Comparison of ENCODE assay signal across 8 cellular contexts in genomic region chr10:79241629-79241989, GRCh38.
DNase-seq lines count a peak whose midpoint lies in the region; ATAC-seq and TF ChIP-seq lines count a peak whose summit lies in the region.

No MANE protein-coding gene starts in this region.

- peak overlapping the region; percentile 34 for H3K18ac ChIP-seq in trophoblast cell (ENCODE audit: low read length)

- H3K4me3 Mint-ChIP-seq in CD8-positive, alpha-beta T cell: peak overlapping the region; percentile 76
- H3K4me3 Mint-ChIP-seq in endodermal cell: peak overlapping the region; percentile 54

- no peak overlapping the region for H3K27ac ChIP-seq in CD8-positive, alpha-beta T cell (ENCODE audit: low read depth, low read length)
- H3K27ac ChIP-seq in OCI-LY3 (ENCODE audit: low read length): no peak overlapping the region
- H3K27ac ChIP-seq in endodermal cell (ENCODE audit: low read depth, low read length): no peak overlapping the region
- peak overlapping the region; percentile 20 for H3K27ac ChIP-seq in trophoblast cell (ENCODE audit: low read depth, low read length)

- no peak overlapping the region for H4K12ac ChIP-seq in trophoblast cell (ENCODE audit: low read depth, low read length)

- no peak for ATAC-seq in CD8-positive, alpha-beta T cell
- no peak for ATAC-seq in HG02763 (IDR thresholded peaks at IDR 0.05; ENCODE audit: unreplicated experiment)

- H3K9ac ChIP-seq in OCI-LY3 (ENCODE audit: low read length) (peak overlapping the region; percentile 71), endodermal cell (ENCODE audit: extremely low read depth, low read length, poor library complexity, severe bottlenecking) (no peak overlapping the region), trophoblast cell (ENCODE audit: low read length) (no peak overlapping the region)

- H3K27ac Mint-ChIP-seq in CD8-positive, alpha-beta T cell: peak overlapping the region; percentile 65
- no peak overlapping the region for H3K27ac Mint-ChIP-seq in endodermal cell

- WGBS in endodermal cell (ENCODE audit: insufficient coverage in 1 of 2, insufficient read length in 1 of 2), 2 experiments: 54 to 76% methylated on average over 2 to 5 of the region's 5 CpGs
- WGBS in trophoblast cell (ENCODE audit: extremely low coverage, insufficient coverage, insufficient read length): no CpG with 5 or more reads among the region's 5 CpGs

- peak overlapping the region; percentile 37 for H2BK12ac ChIP-seq in trophoblast cell (ENCODE audit: low read length)

- H3K36me3 Mint-ChIP-seq in CD8-positive, alpha-beta T cell: no peaks in the 10 kb centered on the region
- H3K36me3 Mint-ChIP-seq in endodermal cell (ENCODE audit: low read depth): peaks cover 6% of the 10 kb centered on the region

- peaks cover 51% of the 10 kb centered on the region for H3K79me1 ChIP-seq in trophoblast cell (ENCODE audit: low read length)

- H3K27me3 Mint-ChIP-seq in CD8-positive, alpha-beta T cell (ENCODE audit: low read depth): no peaks in the 10 kb centered on the region
- peaks cover 22% of the 10 kb centered on the region for H3K27me3 Mint-ChIP-seq in endodermal cell (ENCODE audit: insufficient read depth)

- no peaks in the 10 kb centered on the region for H3K9me3 ChIP-seq in CD8-positive, alpha-beta T cell (ENCODE audit: low read length)
- no peaks in the 10 kb centered on the region for H3K9me3 ChIP-seq in OCI-LY3 (ENCODE audit: insufficient read depth, low read length)
- H3K9me3 ChIP-seq in endodermal cell (ENCODE audit: control insufficient read depth, low read length): no peaks in the 10 kb centered on the region
- no peaks in the 10 kb centered on the region for H3K9me3 ChIP-seq in trophoblast cell (ENCODE audit: insufficient read depth, low read depth, low read length)

- H3K14ac ChIP-seq in trophoblast cell (ENCODE audit: low read length): peak overlapping the region; percentile 55

- CTCF ChIA-PET in CD8-positive, alpha-beta T cell (lab: Charles Lee): interaction anchor here (0.9 to 1.3 kb wide), 2 partner anchors 1194 to 1394 kb away, joined by 3 read pairs; no protein-coding TSS in a partner anchor

- H3K4me3 ChIP-seq in CD8-positive, alpha-beta T cell (ENCODE audit: low read depth, low read length): peak overlapping the region; percentile 26
- H3K4me3 ChIP-seq in OCI-LY3 (ENCODE audit: low read length) (peak overlapping the region; percentile 85), endodermal cell (ENCODE audit: low read length) (peak overlapping the region; percentile 76), trophoblast cell (ENCODE audit: low read depth, low read length) (no peak overlapping the region)

- H3K4ac ChIP-seq in trophoblast cell (ENCODE audit: low read depth, low read length): peak overlapping the region; percentile 54

- H4K20me1 ChIP-seq in OCI-LY3 (ENCODE audit: insufficient read depth, low read length): no peaks in the 10 kb centered on the region

- H2AK5ac ChIP-seq in trophoblast cell (ENCODE audit: low read length): peak overlapping the region; percentile 53

- H2AFZ ChIP-seq in OCI-LY3 (ENCODE audit: low read depth, low read length) (no peak overlapping the region), trophoblast cell (ENCODE audit: insufficient read depth, low read length, poor library complexity) (no peak overlapping the region)

- no peak for TF ChIP-seq CTCF in CD8-positive, alpha-beta T cell (IDR thresholded peaks at IDR 0.05)
- TF ChIP-seq CTCF in OCI-LY3 (IDR thresholded peaks at IDR 0.05; ENCODE audit: low read depth, low read length) (no peak), endodermal cell (conservative IDR thresholded peaks at IDR 0.05) (no peak)

- H3K9me3 Mint-ChIP-seq in CD8-positive, alpha-beta T cell: no peaks in the 10 kb centered on the region
- no peaks in the 10 kb centered on the region for H3K9me3 Mint-ChIP-seq in endodermal cell

- peak overlapping the region; percentile 76 for H4K91ac ChIP-seq in trophoblast cell (ENCODE audit: low read depth, low read length)

- POLR2A ChIA-PET in CD8-positive, alpha-beta T cell (lab: Charles Lee): interaction anchor here (0.7 kb wide), 1 partner anchor 806 kb away, joined by 4 read pairs; no protein-coding TSS in a partner anchor

- H3K79me2 ChIP-seq in OCI-LY3 (ENCODE audit: low read length) (peaks cover 34% of the 10 kb centered on the region), trophoblast cell (ENCODE audit: control insufficient read depth, insufficient read depth, low read length, poor library complexity) (peaks cover 24% of the 10 kb centered on the region)

- H3K4me1 ChIP-seq in CD8-positive, alpha-beta T cell (ENCODE audit: insufficient read depth, low read length): peaks cover 25% of the 10 kb centered on the region
- peaks cover 37% of the 10 kb centered on the region for H3K4me1 ChIP-seq in OCI-LY3 (ENCODE audit: low read length)
- H3K4me1 ChIP-seq in endodermal cell (ENCODE audit: control insufficient read depth, insufficient read depth, low read length): peaks cover 40% of the 10 kb centered on the region
- peaks cover 70 to 82% of the 10 kb centered on the region in 2 experiments for H3K4me1 ChIP-seq in trophoblast cell (ENCODE audit: control insufficient read depth in 1 of 2, insufficient read depth in 2 of 2, low read length in 2 of 2)

- H3K4me2 ChIP-seq in OCI-LY3 (ENCODE audit: low read length) (peak overlapping the region; percentile 90), trophoblast cell (ENCODE audit: low read length) (peak overlapping the region; percentile 68)

- peak overlapping the region; percentile 65 for H2BK120ac ChIP-seq in trophoblast cell (ENCODE audit: insufficient read depth, low read length, poor library complexity)

- peaks cover 36% of the 10 kb centered on the region for H3K4me1 Mint-ChIP-seq in CD8-positive, alpha-beta T cell (ENCODE audit: low read depth)
- H3K4me1 Mint-ChIP-seq in endodermal cell: peaks cover 52% of the 10 kb centered on the region

- H4K8ac ChIP-seq in trophoblast cell (ENCODE audit: low read depth, low read length): peak overlapping the region; percentile 31

- no peaks in the 10 kb centered on the region for H3K36me3 ChIP-seq in CD8-positive, alpha-beta T cell (ENCODE audit: insufficient read depth, low read length)
- H3K36me3 ChIP-seq in OCI-LY3 (replicated peaks; ENCODE audit: low read depth, low read length) (peaks cover 5% of the 10 kb centered on the region), endodermal cell (ENCODE audit: control insufficient read depth, insufficient read depth, low read length) (no peaks in the 10 kb centered on the region), trophoblast cell (ENCODE audit: control insufficient read depth in 1 of 2, insufficient read depth in 2 of 2, low read length in 2 of 2) (peaks cover 7 to 16% of the 10 kb centered on the region in 2 experiments)

- no peaks in the 10 kb centered on the region for H3K27me3 ChIP-seq in CD8-positive, alpha-beta T cell (ENCODE audit: insufficient read depth, low read length)
- peaks cover 23% of the 10 kb centered on the region for H3K27me3 ChIP-seq in OCI-LY3 (ENCODE audit: low read depth, low read length)
- no peaks in the 10 kb centered on the region for H3K27me3 ChIP-seq in endodermal cell (ENCODE audit: control insufficient read depth, insufficient read depth, low read length, poor library complexity, severe bottlenecking)
- H3K27me3 ChIP-seq in trophoblast cell (ENCODE audit: insufficient read depth, low read length): no peaks in the 10 kb centered on the region

- peak overlapping the region; percentile 28 for H2BK5ac ChIP-seq in trophoblast cell (ENCODE audit: low read depth, low read length, poor library complexity)

- intact Hi-C loops in CD8-positive, alpha-beta T cell (cut with DNase I, micrococcal nuclease): loop anchor here (5.0 kb wide), 1 partner anchor 106 kb away; the partner anchor contains the start of gene PPIF (in 2 of the 2)

- no peak for DNase-seq in CD8-positive, alpha-beta T cell
- DNase-seq in endodermal cell (peak; percentile 60), trophoblast cell (no peak), D341Med (ENCODE audit: low spot score) (no peak), NCI-H1436 treated with DMSO at 0.1 percent for 48 hours (lab: John Stamatoyannopoulos, UW) (no peak)
- DNase-seq in stimulated activated CD4-positive, alpha-beta T cell treated with anti-CD3 and anti-CD28 coated beads, Interleukin-1b, Interleukin-23, amount 100 ng/mL, for 48 hours: no peak

- H3K23ac ChIP-seq in trophoblast cell (ENCODE audit: low read length): no peak overlapping the region
